In genomic region chr5:76742586-76742985, GRCh38 we compare ENCODE assay signal across 16 cellular contexts. TPM values are rescaled to one million over a fixed set of nuclear protein-coding genes. Genes with fewer than 3 reads are reported as not detected.
DNase-seq lines count a peak whose midpoint lies in the region; ATAC-seq and TF ChIP-seq lines count a peak whose summit lies in the region.
"Had no signal": no experiment of that assay in that cellular context is flagged by ENCODE, and none has a peak within 500 bp of the region (broad histone marks: within the 10 kb centered on the region; RNA-seq: fewer than 3 reads in every experiment).

No MANE protein-coding gene starts in this region.

- DNase-seq in activated CD8-positive, alpha-beta T cell treated with anti-CD3 and anti-CD28 coated beads, Interleukin-2, amount 10 ng/mL, durations not matched to agents 7 days and 5 days: peak; percentile 12
- DNase-seq in activated CD8-positive, alpha-beta T cell treated with anti-CD3 and anti-CD28 coated beads for 36 hours: no peak
- DNase-seq in RPMI7951 (ENCODE audit: low read depth): peak; percentile 82
- DNase-seq in fibroblast of mammary gland (ENCODE audit: low read depth): peak; percentile 80
- DNase-seq in skeletal muscle cell (ENCODE audit: low read depth): peak; percentile 39
- DNase-seq in glomerular visceral epithelial cell (ENCODE audit: extremely low spot score): no peak
- DNase-seq in activated T-cell treated with anti-CD3 and anti-CD28 coated beads, Interleukin-2, amount 50 U/mL, for 4 hours: no peak
- DNase-seq: 8988T; CD4-positive, alpha-beta memory T cell; DMS53; H9; head of caudate nucleus; NCI-H187; upper lobe of left lung had no signal

- H3K4me3 Mint-ChIP-seq in activated CD8-positive, alpha-beta T cell treated with anti-CD3 and anti-CD28 coated beads, Interleukin-2, amount 10 ng/mL, durations not matched to agents 7 days and 5 days: no peak overlapping the region
- no peak overlapping the region for H3K4me3 Mint-ChIP-seq in activated CD8-positive, alpha-beta T cell treated with anti-CD3 and anti-CD28 coated beads for 36 hours
- no peak overlapping the region for H3K4me3 Mint-ChIP-seq in activated T-cell treated with anti-CD3 and anti-CD28 coated beads, Interleukin-2, amount 50 U/mL, for 4 hours
- H3K4me3 Mint-ChIP-seq: CD4-positive, alpha-beta memory T cell; H9; stimulated activated naive CD8-positive, alpha-beta T cell treated with anti-CD3 and anti-CD28 coated beads, Interleukin-15, Interleukin-2, amounts not matched to agents 100 ng/mL and 50 ng/mL, for 24 hours had no signal

- CTCF ChIA-PET in activated CD8-positive, alpha-beta T cell treated with anti-CD3 and anti-CD28 coated beads, Interleukin-2, amount 10 ng/mL, durations not matched to agents 7 days and 5 days (lab: Charles Lee): interaction anchor here (2.5 to 8.1 kb wide), 2 partner anchors 25 to 32 kb away, joined by 7 to 78 read pairs; no protein-coding TSS in a partner anchor
- CTCF ChIA-PET in activated CD8-positive, alpha-beta T cell treated with anti-CD3 and anti-CD28 coated beads for 36 hours (lab: Charles Lee): interaction anchor here (1.0 to 4.8 kb wide), 3 partner anchors 17 to 32 kb away, joined by 3 to 30 read pairs (median 3); no protein-coding TSS in a partner anchor

- H3K27me3 Mint-ChIP-seq in activated CD8-positive, alpha-beta T cell treated with anti-CD3 and anti-CD28 coated beads, Interleukin-2, amount 10 ng/mL, durations not matched to agents 7 days and 5 days (ENCODE audit: low read depth): peaks cover 6% of the 10 kb centered on the region
- H3K27me3 Mint-ChIP-seq in activated CD8-positive, alpha-beta T cell treated with anti-CD3 and anti-CD28 coated beads for 36 hours: no peaks in the 10 kb centered on the region
- no peaks in the 10 kb centered on the region for H3K27me3 Mint-ChIP-seq in activated T-cell treated with anti-CD3 and anti-CD28 coated beads, Interleukin-2, amount 50 U/mL, for 4 hours (ENCODE audit: low read depth)
- H3K27me3 Mint-ChIP-seq: CD4-positive, alpha-beta memory T cell; stimulated activated naive CD8-positive, alpha-beta T cell treated with anti-CD3 and anti-CD28 coated beads, Interleukin-15, Interleukin-2, amounts not matched to agents 100 ng/mL and 50 ng/mL, for 24 hours had no signal

- ATAC-seq in activated CD8-positive, alpha-beta T cell treated with anti-CD3 and anti-CD28 coated beads, Interleukin-2, amount 10 ng/mL, durations not matched to agents 7 days and 5 days: no peak
- no peak for ATAC-seq in activated CD8-positive, alpha-beta T cell treated with anti-CD3 and anti-CD28 coated beads for 36 hours
- ATAC-seq in activated T-cell treated with anti-CD3 and anti-CD28 coated beads, Interleukin-2, amount 50 U/mL, for 4 hours: no peak
- ATAC-seq in HG02973 (IDR thresholded peaks at IDR 0.05; ENCODE audit: unreplicated experiment): no peak

- no peaks in the 10 kb centered on the region for H3K36me3 Mint-ChIP-seq in activated CD8-positive, alpha-beta T cell treated with anti-CD3 and anti-CD28 coated beads, Interleukin-2, amount 10 ng/mL, durations not matched to agents 7 days and 5 days (ENCODE audit: low read depth)
- no peaks in the 10 kb centered on the region for H3K36me3 Mint-ChIP-seq in activated CD8-positive, alpha-beta T cell treated with anti-CD3 and anti-CD28 coated beads for 36 hours (ENCODE audit: low read depth)
- no peaks in the 10 kb centered on the region for H3K36me3 Mint-ChIP-seq in activated T-cell treated with anti-CD3 and anti-CD28 coated beads, Interleukin-2, amount 50 U/mL, for 4 hours (ENCODE audit: insufficient read depth)
- H3K36me3 Mint-ChIP-seq: CD4-positive, alpha-beta memory T cell had no signal

- H3K4me1 Mint-ChIP-seq in activated CD8-positive, alpha-beta T cell treated with anti-CD3 and anti-CD28 coated beads, Interleukin-2, amount 10 ng/mL, durations not matched to agents 7 days and 5 days (ENCODE audit: low read depth): peaks cover 33% of the 10 kb centered on the region
- H3K4me1 Mint-ChIP-seq in activated CD8-positive, alpha-beta T cell treated with anti-CD3 and anti-CD28 coated beads for 36 hours (ENCODE audit: low read depth): peaks cover 22% of the 10 kb centered on the region
- peaks cover 17% of the 10 kb centered on the region for H3K4me1 Mint-ChIP-seq in activated T-cell treated with anti-CD3 and anti-CD28 coated beads, Interleukin-2, amount 50 U/mL, for 4 hours (ENCODE audit: low read depth)

- H3K27ac Mint-ChIP-seq in activated CD8-positive, alpha-beta T cell treated with anti-CD3 and anti-CD28 coated beads, Interleukin-2, amount 10 ng/mL, durations not matched to agents 7 days and 5 days: no peak overlapping the region
- no peak overlapping the region for H3K27ac Mint-ChIP-seq in activated CD8-positive, alpha-beta T cell treated with anti-CD3 and anti-CD28 coated beads for 36 hours
- H3K27ac Mint-ChIP-seq: CD4-positive, alpha-beta memory T cell; stimulated activated naive CD8-positive, alpha-beta T cell treated with anti-CD3 and anti-CD28 coated beads, Interleukin-15, Interleukin-2, amounts not matched to agents 100 ng/mL and 50 ng/mL, for 24 hours had no signal

- intact Hi-C loops in activated CD8-positive, alpha-beta T cell treated with anti-CD3 and anti-CD28 coated beads for 36 hours (cut with micrococcal nuclease): no loop called here

- H3K4me3 ChIP-seq in fibroblast of mammary gland (ENCODE audit: control insufficient read depth, low read depth, low read length): no peak overlapping the region
- no peak overlapping the region for H3K4me3 ChIP-seq in skeletal muscle cell (ENCODE audit: low read depth, low read length)
- H3K4me3 ChIP-seq: upper lobe of left lung had no signal

- H3K9me3 Mint-ChIP-seq in activated CD8-positive, alpha-beta T cell treated with anti-CD3 and anti-CD28 coated beads, Interleukin-2, amount 10 ng/mL, durations not matched to agents 7 days and 5 days (ENCODE audit: insufficient read depth): no peaks in the 10 kb centered on the region
- H3K9me3 Mint-ChIP-seq in activated CD8-positive, alpha-beta T cell treated with anti-CD3 and anti-CD28 coated beads for 36 hours: no peaks in the 10 kb centered on the region
- H3K9me3 Mint-ChIP-seq in activated T-cell treated with anti-CD3 and anti-CD28 coated beads, Interleukin-2, amount 50 U/mL, for 4 hours: no peaks in the 10 kb centered on the region
- H3K9me3 Mint-ChIP-seq: CD4-positive, alpha-beta memory T cell; H9; stimulated activated naive CD8-positive, alpha-beta T cell treated with anti-CD3 and anti-CD28 coated beads, Interleukin-15, Interleukin-2, amounts not matched to agents 100 ng/mL and 50 ng/mL, for 24 hours had no signal

- POLR2A ChIA-PET in activated CD8-positive, alpha-beta T cell treated with anti-CD3 and anti-CD28 coated beads, Interleukin-2, amount 10 ng/mL, durations not matched to agents 7 days and 5 days (lab: Charles Lee): no interaction called here
- POLR2A ChIA-PET in activated CD8-positive, alpha-beta T cell treated with anti-CD3 and anti-CD28 coated beads for 36 hours (lab: Charles Lee): no interaction called here

- TF ChIP-seq CTCF in activated CD8-positive, alpha-beta T cell treated with anti-CD3 and anti-CD28 coated beads for 36 hours (IDR thresholded peaks at IDR 0.05): no peak
- no peak for TF ChIP-seq CTCF in fibroblast of mammary gland (conservative IDR thresholded peaks at IDR 0.05; ENCODE audit: control insufficient read depth, insufficient read depth, low read depth, low read length)

RNA-seq across cellular contexts. Expression of gene F2R, which starts 26.7 kb away (rescaled TPM):
- total RNA-seq in activated CD8-positive, alpha-beta T cell treated with anti-CD3 and anti-CD28 coated beads, Interleukin-2, amount 10 ng/mL, durations not matched to agents 7 days and 5 days: 1 to 10 TPM; 7.5 to 7.9 TPM
- total RNA-seq in activated CD8-positive, alpha-beta T cell treated with anti-CD3 and anti-CD28 coated beads for 36 hours: 1 to 10 TPM; 2.5 to 3.5 TPM
- 130 and 137 TPM in 2 replicates for total RNA-seq in RPMI7951 (2014; rRNA removed; shearing (Covaris generic))
- 1 to 10 TPM; 1.4 to 5.6 (median 4.3) TPM for total RNA-seq in activated T-cell treated with anti-CD3 and anti-CD28 coated beads, Interleukin-2, amount 50 U/mL, for 4 hours

Comparison
In these comparisons a context has a peak if more than half of its experiments do, and no peak if none do; other contexts are left out.
1. DNase-seq: peak in activated CD8-positive, alpha-beta T cell treated with anti-CD3 and anti-CD28 coated beads, Interleukin-2, amount 10 ng/mL, durations not matched to agents 7 days and 5 days (single experiment), RPMI7951 (single experiment), fibroblast of mammary gland (single experiment) and skeletal muscle cell (single experiment); none in activated CD8-positive, alpha-beta T cell treated with anti-CD3 and anti-CD28 coated beads for 36 hours (single experiment), glomerular visceral epithelial cell (single experiment) and activated T-cell treated with anti-CD3 and anti-CD28 coated beads, Interleukin-2, amount 50 U/mL, for 4 hours (single experiment).
2. RNA of gene F2R, which starts 26.7 kb away (total RNA-seq): 130 to 137 TPM in RPMI7951; 7.5 to 7.9 TPM in activated CD8-positive, alpha-beta T cell treated with anti-CD3 and anti-CD28 coated beads, Interleukin-2, amount 10 ng/mL, durations not matched to agents 7 days and 5 days, 1.4 to 5.6 TPM in activated T-cell treated with anti-CD3 and anti-CD28 coated beads, Interleukin-2, amount 50 U/mL, for 4 hours and 2.5 to 3.5 TPM in activated CD8-positive, alpha-beta T cell treated with anti-CD3 and anti-CD28 coated beads for 36 hours; every median in the first group is over 10 times any median in the second.